ENCODE assay signal across 9 cellular contexts in genomic region chr11:46618789-46619188, GRCh38. TPM values are rescaled to one million over a fixed set of nuclear protein-coding genes. Genes with fewer than 3 reads are reported as not detected.
DNase-seq lines count a peak whose midpoint lies in the region; ATAC-seq, FAIRE-seq and TF ChIP-seq lines count a peak whose summit lies in the region.
"Had no signal": no experiment of that assay in that cellular context is flagged by ENCODE, and none has a peak within 500 bp of the region (broad histone marks: within the 10 kb centered on the region; RNA-seq: fewer than 3 reads in every experiment).

No MANE protein-coding gene starts in this region.

- in situ Hi-C loops in K562 (cut with MboI), result no loop called here

- peak overlapping the region; percentile 92 to 99 (median 98) for H3K9ac ChIP-seq in BLaER1 treated with 17β-estradiol and CSF1 and Interleukin-3, amounts not matched to agents 10 nM and 100 nM
- peak overlapping the region; percentile 77 to 100; a peak in 3 of 4 replicates for H3K9ac ChIP-seq in K562 (ENCODE audit: insufficient read depth in 1 of 2, low read depth in 2 of 2, low read length in 2 of 2)

- H3K27me3 ChIP-seq in BLaER1 treated with 17β-estradiol and CSF1 and Interleukin-3, amounts not matched to agents 10 nM and 100 nM, result no peaks in the 10 kb centered on the region
- H3K27me3 ChIP-seq in K562 (ENCODE audit: control insufficient read depth in 2 of 2, insufficient read depth in 2 of 2, low read length in 2 of 2) (no peaks in the 10 kb centered on the region), pancreas (no peaks in the 10 kb centered on the region)
- no peaks in the 10 kb centered on the region for H3K27me3 ChIP-seq in naive thymus-derived CD4-positive, alpha-beta T cell (ENCODE audit: control insufficient read depth in 2 of 2, insufficient read depth in 2 of 2, low read length in 2 of 2)

- H3K27me3 Mint-ChIP-seq in naive thymus-derived CD4-positive, alpha-beta T cell, result no peaks in the 10 kb centered on the region

- peaks cover 0 to 14% (median 13%) of the 10 kb centered on the region in 5 donors for H3K36me3 Mint-ChIP-seq in naive thymus-derived CD4-positive, alpha-beta T cell

- H4K20me1 ChIP-seq in BLaER1 treated with 17β-estradiol and CSF1 and Interleukin-3, amounts not matched to agents 10 nM and 100 nM, result peaks cover 0 to 10% (median 5%) of the 10 kb centered on the region in 11 experiments; a peak in 8 of 22 replicates
- H4K20me1 ChIP-seq in K562 (replicated peaks; ENCODE audit: control insufficient read depth, insufficient read depth, low read length), result no peaks in the 10 kb centered on the region

- ATAC-seq in K562 (0 out of 3 replicates have a peak, but pooled peaks have one; percentile 5), GM19467 (IDR thresholded peaks at IDR 0.05; ENCODE audit: unreplicated experiment) (no peak), pancreas (no peak)
- no peak for ATAC-seq in naive thymus-derived CD4-positive, alpha-beta T cell

- H3K4me2 ChIP-seq in BLaER1 treated with 17β-estradiol and CSF1 and Interleukin-3, amounts not matched to agents 10 nM and 100 nM, result peak overlapping the region; percentile 81 to 96 (median 89)
- H3K4me2 ChIP-seq in K562 (ENCODE audit: insufficient read depth, low read length), result peak overlapping the region; percentile 99

- H3K36me3 ChIP-seq in BLaER1 treated with 17β-estradiol and CSF1 and Interleukin-3, amounts not matched to agents 10 nM and 100 nM, result peaks cover 23 to 46% (median 33%) of the 10 kb centered on the region in 11 experiments
- H3K36me3 ChIP-seq in K562 (ENCODE audit: control insufficient read depth, insufficient read depth, low read length) (peaks cover 22% of the 10 kb centered on the region; the same call in 2 of the 3 replicates), pancreas (peaks cover 0 to 10% (median 0%) of the 10 kb centered on the region in 3 donors)
- H3K36me3 ChIP-seq in naive thymus-derived CD4-positive, alpha-beta T cell (ENCODE audit: control insufficient read depth in 2 of 3, insufficient read depth in 3 of 3, low read length in 3 of 3), result peaks cover 0 to 18% (median 4%) of the 10 kb centered on the region in 3 experiments

- no peak for DNase-seq in Jurkat, Clone E6-1 (ENCODE audit: low read depth, low spot score)
- peak in 1 of 4 experiments; percentile 50 for DNase-seq in K562 (ENCODE audit: extremely low read depth in 1 of 4, low spot score in 3 of 4)
- no peak for DNase-seq in naive thymus-derived CD4-positive, alpha-beta T cell
- DNase-seq in pancreas, result no peak
- no peak for DNase-seq in stimulated activated CD4-positive, alpha-beta T cell treated with anti-CD3 and anti-CD28 coated beads, Interleukin-12 subunit alpha, Interleukin-12 subunit beta, amount 100 ng/mL, for 4 hours
- DNase-seq in anterior cingulate cortex (lab: John Stamatoyannopoulos, UW), result no peak
- DNase-seq: NCI-H2081 had no signal

- CTCF ChIA-PET in K562 (lab: Yijun Ruan, JAX; ENCODE audit: low intra/inter-chr PET ratio), result interaction anchor here (0.7 to 2.7 kb wide), 3 partner anchors 129 to 230 kb away, joined by 3 to 7 read pairs (median 3); no protein-coding TSS in a partner anchor
- CTCF ChIA-PET in naive thymus-derived CD4-positive, alpha-beta T cell (lab: Charles Lee), result interaction anchor here (0.7 to 1.6 kb wide), 6 partner anchors 11 to 129 kb away, joined by 3 to 6 read pairs (median 4); partner anchors contain the start of gene AMBRA1

- no peak overlapping the region for H2AFZ ChIP-seq in K562 (ENCODE audit: low read depth, low read length)

- TF ChIP-seq CTCF in K562 (IDR thresholded peaks at IDR 0.05 in 2 of 3, conservative IDR thresholded peaks at IDR 0.05 in 1 of 3; ENCODE audit: insufficient read depth in 2 of 3, low read depth in 1 of 3, low read length in 3 of 3), result no peak
- TF ChIP-seq CTCF in pancreas (IDR thresholded peaks at IDR 0.05), result no peak

- H3K79me2 ChIP-seq in K562 (ENCODE audit: control insufficient read depth, insufficient read depth, low read length), result peaks cover 59% of the 10 kb centered on the region

- 6% methylated on average over 5 of the region's 5 CpGs for WGBS in K562 (ENCODE audit: insufficient coverage, low coverage, missing lambda C conversion rate)
- 33 to 40% methylated on average over 5 of the region's 5 CpGs for WGBS in pancreas, 2 donors

- peak overlapping the region; percentile 93 to 99 (median 96) for H3K4me3 Mint-ChIP-seq in naive thymus-derived CD4-positive, alpha-beta T cell

- H3K9me3 Mint-ChIP-seq in naive thymus-derived CD4-positive, alpha-beta T cell, result peaks cover 0 to 5% (median 0%) of the 10 kb centered on the region in 11 donors

- no TSS peak for BruUV-seq in K562 (replicated peaks; lab: Mats Ljungman, UMichigan)

- peak overlapping the region; percentile 60 to 100 (median 99) for H3K27ac Mint-ChIP-seq in naive thymus-derived CD4-positive, alpha-beta T cell

- H3K4me1 Mint-ChIP-seq in naive thymus-derived CD4-positive, alpha-beta T cell, result peaks cover 24 to 59% (median 42%) of the 10 kb centered on the region in 7 donors

- POLR2A ChIA-PET in K562 (lab: Yijun Ruan, JAX), result interaction anchor here (0.6 to 2.0 kb wide), 18 partner anchors 10 to 129 kb away, joined by 3 to 12 read pairs (median 4); partner anchors contain the start of genes AMBRA1 and ZNF408
- POLR2A ChIA-PET in naive thymus-derived CD4-positive, alpha-beta T cell (lab: Charles Lee), result interaction anchor here (0.6 to 2.9 kb wide), 11 partner anchors 9 to 755 kb away, joined by 3 to 21 read pairs (median 4); partner anchors contain the start of genes AMBRA1, ARHGAP1 and ZNF408

- H3K9me1 ChIP-seq in K562 (ENCODE audit: control insufficient read depth, insufficient read depth, low read length), result no peaks in the 10 kb centered on the region

- TF ChIP-seq RAD21 in K562 (CRISPR knock-in tag; conservative IDR thresholded peaks at IDR 0.05 in 1 of 2, IDR thresholded peaks at IDR 0.05 in 1 of 2), result no peak

- no peak for TF ChIP-seq EP300 in K562 (IDR thresholded peaks at IDR 0.05; ENCODE audit: low read length)

- peak overlapping the region in 10 of 11 experiments; percentile 94 to 99 (median 98); a peak in 13 of 22 replicates for H3K27ac ChIP-seq in BLaER1 treated with 17β-estradiol and CSF1 and Interleukin-3, amounts not matched to agents 10 nM and 100 nM
- H3K27ac ChIP-seq in K562 (ENCODE audit: extremely low read depth, low read depth, low read length) (peak overlapping the region; percentile 100; the same call in 2 of the 3 replicates), pancreas (no peak overlapping the region)
- no peak overlapping the region for H3K27ac ChIP-seq in naive thymus-derived CD4-positive, alpha-beta T cell (ENCODE audit: low read depth, low read length)

- H3K4me1 ChIP-seq in BLaER1 treated with 17β-estradiol and CSF1 and Interleukin-3, amounts not matched to agents 10 nM and 100 nM, result peaks cover 21 to 44% (median 33%) of the 10 kb centered on the region in 10 experiments
- H3K4me1 ChIP-seq in K562 (replicated peaks in 1 of 2; ENCODE audit: control insufficient read depth in 2 of 2, insufficient read depth in 2 of 2, low read length in 2 of 2) (peaks cover 11% of the 10 kb centered on the region in 2 experiments; a peak in 3 of 5 replicates), pancreas (peaks cover 0 to 31% (median 0%) of the 10 kb centered on the region in 3 donors)
- peaks cover 17 to 27% of the 10 kb centered on the region in 2 donors for H3K4me1 ChIP-seq in naive thymus-derived CD4-positive, alpha-beta T cell (ENCODE audit: control insufficient read depth in 2 of 2, insufficient read depth in 2 of 2, low read length in 2 of 2)

- FAIRE-seq in K562 (lab: Jason Lieb, UNC) (no peak), pancreas (lab: Jason Lieb, UNC) (no peak)

- H3K9me3 ChIP-seq in BLaER1 treated with 17β-estradiol and CSF1 and Interleukin-3, amounts not matched to agents 10 nM and 100 nM (replicated peaks in 1 of 11), result no peaks in the 10 kb centered on the region
- H3K9me3 ChIP-seq in K562 (replicated peaks; ENCODE audit: control insufficient read depth, insufficient read depth, low read depth, low read length) (no peaks in the 10 kb centered on the region), pancreas (no peaks in the 10 kb centered on the region)
- H3K9me3 ChIP-seq in naive thymus-derived CD4-positive, alpha-beta T cell (ENCODE audit: control insufficient read depth in 2 of 3, low read length in 3 of 3), result no peaks in the 10 kb centered on the region

- intact Hi-C loops in K562 (cut with micrococcal nuclease), result loop anchor here (5.0 kb wide), 3 partner anchors 56 to 231 kb away; no protein-coding TSS in a partner anchor
- intact Hi-C loops in naive thymus-derived CD4-positive, alpha-beta T cell (cut with micrococcal nuclease), result loop anchor here (5.0 to 10.0 kb wide), 6 partner anchors 226 to 936 kb away; partner anchors contain the start of genes CELF1 (in 1 of the 2), CHRM4 (in 1 of the 2), CSTPP1 (in 1 of the 2) and DDB2 (in 1 of the 2)
- intact Hi-C loops in pancreas (cut with DNase I), result loop anchor here in 1 of 3 donors (5.0 kb wide), 1 partner anchor 131 kb away; no protein-coding TSS in a partner anchor

- peak overlapping the region; percentile 80 to 100 (median 94); a peak in 18 of 20 replicates for H3K4me3 ChIP-seq in BLaER1 treated with 17β-estradiol and CSF1 and Interleukin-3, amounts not matched to agents 10 nM and 100 nM
- H3K4me3 ChIP-seq in Jurkat, Clone E6-1 (ENCODE audit: low read length), result peak overlapping the region; percentile 68
- peak overlapping the region; percentile 22; the same call in 1 of the 2 replicates for H3K4me3 ChIP-seq in K562
- no peak overlapping the region for H3K4me3 ChIP-seq in naive thymus-derived CD4-positive, alpha-beta T cell (ENCODE audit: low read length)
- peak overlapping the region in 2 of 4 donors; percentile 98 to 99 for H3K4me3 ChIP-seq in pancreas

- TF ChIP-seq POLR2A in K562 (conservative IDR thresholded peaks at IDR 0.05), result no peak

RNA-seq across cellular contexts. Expression of gene ATG13, which starts 1.4 kb away (rescaled TPM):
- 86.7 TPM for polyA plus RNA-seq in Jurkat, Clone E6-1 (2012; ENCODE audit: insufficient read depth, insufficient read length)
- 112 and 117 TPM in 2 replicates for total RNA-seq in K562 (2011; cell fraction: chromatin; rRNA removed; ENCODE audit: low replicate concordance)
- total RNA-seq in K562 (2011; cell fraction: nucleolus; rRNA removed), result 77.5 and 112 TPM in 2 replicates
- total RNA-seq in K562 (2011; cell fraction: nucleoplasm; rRNA removed), result 88.6 and 94.3 TPM in 2 replicates
- 46.6 and 54.4 TPM in 2 replicates for total RNA-seq in K562 (2014; rRNA removed)
- 26.0 and 27.2 TPM in 2 replicates for total RNA-seq in K562 (2014; rRNA removed; fragmentation: Illumina TruSeq; extraction: Trizol)
- 23.3 and 24.5 TPM in 2 replicates for total RNA-seq in K562 (2015; rRNA removed; fragmentation: Illumina TruSeq; extraction: Trizol)
- total RNA-seq in K562 (2021), result 52.2 and 61.5 TPM in 2 replicates
- polyA plus RNA-seq in K562 (2011; rRNA removed), result 56.9 and 66.1 TPM in 2 replicates
- polyA plus RNA-seq in K562 (2011; cell fraction: cytosol; rRNA removed), result 72.0 and 89.0 TPM in 2 replicates
- 128 and 150 TPM in 2 replicates for polyA plus RNA-seq in K562 (2011; cell fraction: nucleus; rRNA removed)
- 33.0 and 68.6 TPM in 2 replicates for polyA plus RNA-seq in K562 (2012)
- 36.5 and 38.1 TPM in 2 replicates for polyA plus RNA-seq in K562 (2014; fragmentation: Illumina TruSeq; extraction: Trizol)
- 10 to 100 TPM; 13.1 to 15.6 TPM for polyA plus RNA-seq in K562 (2014; fragmentation: Nextera tagmentation; extraction: Ambion mirVana)
- polyA plus RNA-seq in K562 (2014; rRNA removed), result 49.5 and 58.8 TPM in 2 replicates
- 48.2 and 57.6 TPM in 2 replicates for polyA minus RNA-seq in K562 (2011; rRNA and poly(A)+ RNA removed)
- 28.3 and 42.0 TPM in 2 replicates for polyA minus RNA-seq in K562 (2011; cell fraction: cytosol; rRNA and poly(A)+ RNA removed)
- 36.8 and 48.7 TPM in 2 replicates for polyA minus RNA-seq in K562 (2011; cell fraction: nucleus; rRNA and poly(A)+ RNA removed)
- 100 to 1,000 TPM in 2 of 5 experiments, 10 to 100 TPM in 3; 70.0 to 114 (median 96.8) TPM for total RNA-seq in naive thymus-derived CD4-positive, alpha-beta T cell
- 10 to 100 TPM; 75.9 to 77.5 TPM for polyA plus RNA-seq in naive thymus-derived CD4-positive, alpha-beta T cell
- total RNA-seq in pancreas, result 10 to 100 TPM; 34.0 to 59.6 (median 41.9) TPM
- 10 to 100 TPM; 27.5 to 28.5 TPM for polyA plus RNA-seq in pancreas

RNA-seq across cellular contexts. Expression of gene HARBI1, which starts 1.8 kb away (rescaled TPM):
- 6.4 TPM for polyA plus RNA-seq in Jurkat, Clone E6-1 (2012; ENCODE audit: insufficient read depth, insufficient read length)
- total RNA-seq in K562 (2011; cell fraction: chromatin; rRNA removed; ENCODE audit: low replicate concordance), result 7.3 and 8.5 TPM in 2 replicates
- total RNA-seq in K562 (2011; cell fraction: nucleolus; rRNA removed), result 6.8 and 8.2 TPM in 2 replicates
- 6.0 and 6.3 TPM in 2 replicates for total RNA-seq in K562 (2011; cell fraction: nucleoplasm; rRNA removed)
- total RNA-seq in K562 (2014; rRNA removed), result 4.1 and 4.3 TPM in 2 replicates
- 5.6 and 6.0 TPM in 2 replicates for total RNA-seq in K562 (2014; rRNA removed; fragmentation: Illumina TruSeq; extraction: Trizol)
- total RNA-seq in K562 (2015; rRNA removed; fragmentation: Illumina TruSeq; extraction: Trizol), result 4.9 and 6.9 TPM in 2 replicates
- 5.5 and 5.8 TPM in 2 replicates for total RNA-seq in K562 (2021)
- 4.7 and 5.5 TPM in 2 replicates for polyA plus RNA-seq in K562 (2011; rRNA removed)
- polyA plus RNA-seq in K562 (2011; cell fraction: cytosol; rRNA removed), result 4.9 and 5.5 TPM in 2 replicates
- polyA plus RNA-seq in K562 (2011; cell fraction: nucleus; rRNA removed), result 3.5 and 4.0 TPM in 2 replicates
- 5.9 and 6.1 TPM in 2 replicates for polyA plus RNA-seq in K562 (2012)
- 5.3 and 6.0 TPM in 2 replicates for polyA plus RNA-seq in K562 (2014; fragmentation: Illumina TruSeq; extraction: Trizol)
- polyA plus RNA-seq in K562 (2014; fragmentation: Nextera tagmentation; extraction: Ambion mirVana), result 1 to 10 TPM; 6.0 to 8.4 TPM
- polyA plus RNA-seq in K562 (2014; rRNA removed), result 3.5 and 6.1 TPM in 2 replicates
- 6.3 and 6.9 TPM in 2 replicates for polyA minus RNA-seq in K562 (2011; rRNA and poly(A)+ RNA removed)
- 2.4 and 3.1 TPM in 2 replicates for polyA minus RNA-seq in K562 (2011; cell fraction: cytosol; rRNA and poly(A)+ RNA removed)
- polyA minus RNA-seq in K562 (2011; cell fraction: nucleus; rRNA and poly(A)+ RNA removed), result 2.4 and 3.6 TPM in 2 replicates
- 10 to 100 TPM in 2 of 5 experiments, 1 to 10 TPM in 3; 5.8 to 18.1 (median 8.0) TPM for total RNA-seq in naive thymus-derived CD4-positive, alpha-beta T cell
- 1 to 10 TPM; 2.9 to 7.5 TPM for polyA plus RNA-seq in naive thymus-derived CD4-positive, alpha-beta T cell
- 1 to 10 TPM; 1.7 to 2.6 (median 2.2) TPM for total RNA-seq in pancreas
- 1 to 10 TPM; 2.0 TPM for polyA plus RNA-seq in pancreas

RNA-seq across cellular contexts. Expression of gene AMBRA1, which starts 25.0 kb away (rescaled TPM):
- polyA plus RNA-seq in Jurkat, Clone E6-1 (2012; ENCODE audit: insufficient read depth, insufficient read length), result 15.4 TPM
- 101 and 115 TPM in 2 replicates for total RNA-seq in K562 (2011; cell fraction: chromatin; rRNA removed; ENCODE audit: low replicate concordance)
- 57.9 and 61.2 TPM in 2 replicates for total RNA-seq in K562 (2011; cell fraction: nucleolus; rRNA removed)
- total RNA-seq in K562 (2011; cell fraction: nucleoplasm; rRNA removed), result 63.4 and 66.6 TPM in 2 replicates
- total RNA-seq in K562 (2014; rRNA removed), result 20.4 and 21.0 TPM in 2 replicates
- total RNA-seq in K562 (2014; rRNA removed; fragmentation: Illumina TruSeq; extraction: Trizol), result 10.1 and 13.4 TPM in 2 replicates
- 13.0 and 13.1 TPM in 2 replicates for total RNA-seq in K562 (2015; rRNA removed; fragmentation: Illumina TruSeq; extraction: Trizol)
- 24.5 and 27.9 TPM in 2 replicates for total RNA-seq in K562 (2021)
- 6.6 and 9.8 TPM in 2 replicates for polyA plus RNA-seq in K562 (2011; rRNA removed)
- 8.8 and 11.9 TPM in 2 replicates for polyA plus RNA-seq in K562 (2011; cell fraction: cytosol; rRNA removed)
- polyA plus RNA-seq in K562 (2011; cell fraction: nucleus; rRNA removed), result 19.4 and 22.2 TPM in 2 replicates
- polyA plus RNA-seq in K562 (2012), result 16.0 and 22.2 TPM in 2 replicates
- polyA plus RNA-seq in K562 (2014; fragmentation: Illumina TruSeq; extraction: Trizol), result 12.5 and 13.0 TPM in 2 replicates
- under 1 TPM; 0.15 to 0.39 TPM for polyA plus RNA-seq in K562 (2014; fragmentation: Nextera tagmentation; extraction: Ambion mirVana)
- polyA plus RNA-seq in K562 (2014; rRNA removed), result 8.9 and 9.9 TPM in 2 replicates
- polyA minus RNA-seq in K562 (2011; rRNA and poly(A)+ RNA removed), result 26.5 and 28.3 TPM in 2 replicates
- 20.2 and 25.0 TPM in 2 replicates for polyA minus RNA-seq in K562 (2011; cell fraction: cytosol; rRNA and poly(A)+ RNA removed)
- 28.8 and 48.7 TPM in 2 replicates for polyA minus RNA-seq in K562 (2011; cell fraction: nucleus; rRNA and poly(A)+ RNA removed)
- 10 to 100 TPM; 38.1 to 48.7 (median 44.6) TPM for total RNA-seq in naive thymus-derived CD4-positive, alpha-beta T cell
- 10 to 100 TPM in 1 of 2 donors, 1 to 10 TPM in 1; 8.9 to 24.1 TPM for polyA plus RNA-seq in naive thymus-derived CD4-positive, alpha-beta T cell
- total RNA-seq in pancreas, result 10 to 100 TPM; 10.2 to 18.7 (median 12.4) TPM
- 1 to 10 TPM; 6.8 to 8.2 TPM for polyA plus RNA-seq in pancreas

Comparison
In these comparisons a context has a peak if more than half of its experiments do, and no peak if none do; other contexts are left out.
1. H3K27ac ChIP-seq: peak in BLaER1 treated with 17β-estradiol and CSF1 and Interleukin-3, amounts not matched to agents 10 nM and 100 nM (10 of 11) and K562 (single experiment); none in naive thymus-derived CD4-positive, alpha-beta T cell (single experiment) and pancreas (0 of 4).